In the genomic region with DNA sequence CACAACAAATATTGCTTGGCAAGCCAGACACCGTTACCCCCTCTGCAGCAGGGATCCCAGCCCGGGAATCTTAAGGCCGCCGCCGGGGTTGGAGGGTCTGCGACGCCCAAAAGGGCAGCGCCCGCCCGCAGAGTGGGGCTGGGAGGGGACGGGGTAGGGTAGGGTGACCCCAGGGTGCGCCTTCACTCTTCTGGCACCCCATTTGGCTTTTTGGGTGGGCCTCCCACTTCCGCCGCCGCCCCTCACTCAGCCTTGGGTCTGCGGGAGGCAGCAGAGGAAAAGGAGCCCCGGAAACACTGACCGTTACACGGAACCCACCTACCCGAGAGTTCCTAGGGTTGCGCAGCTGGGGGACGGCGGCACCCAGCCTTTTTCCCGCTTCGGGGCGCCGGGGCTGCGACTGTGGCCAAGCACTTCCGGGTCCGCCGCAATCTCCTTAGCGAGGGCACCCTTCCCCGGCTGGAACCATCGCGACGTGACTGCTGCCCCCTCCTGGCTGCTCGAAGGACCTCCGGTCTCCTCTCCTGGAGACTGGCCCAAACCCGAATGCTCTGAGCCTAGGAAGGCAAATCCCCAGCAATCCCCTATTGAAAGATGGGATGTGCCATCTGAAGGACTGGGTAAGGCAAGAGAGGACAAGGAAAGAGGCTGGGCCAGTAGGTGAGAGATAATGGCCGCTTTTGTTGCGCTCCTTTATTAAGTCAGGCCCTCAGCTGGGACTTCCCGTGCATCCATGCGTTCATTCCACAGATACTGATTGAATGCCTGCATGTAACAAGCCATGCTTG, we compare ENCODE assay signal across 1 cellular context.
TF ChIP-seq lines count a peak whose summit lies in the region.

A gene (minus strand): TSS at position 404 of the 788 bp plus-strand sequence. CDS start 1,447 bp downstream, outside the sequence.

TF ChIP-seq in HepG2, 621 proteins besides CTCF, POLR2A, EP300 and RAD21 (continued from another document and continues in another):
- TF ChIP-seq, protein P1, sequence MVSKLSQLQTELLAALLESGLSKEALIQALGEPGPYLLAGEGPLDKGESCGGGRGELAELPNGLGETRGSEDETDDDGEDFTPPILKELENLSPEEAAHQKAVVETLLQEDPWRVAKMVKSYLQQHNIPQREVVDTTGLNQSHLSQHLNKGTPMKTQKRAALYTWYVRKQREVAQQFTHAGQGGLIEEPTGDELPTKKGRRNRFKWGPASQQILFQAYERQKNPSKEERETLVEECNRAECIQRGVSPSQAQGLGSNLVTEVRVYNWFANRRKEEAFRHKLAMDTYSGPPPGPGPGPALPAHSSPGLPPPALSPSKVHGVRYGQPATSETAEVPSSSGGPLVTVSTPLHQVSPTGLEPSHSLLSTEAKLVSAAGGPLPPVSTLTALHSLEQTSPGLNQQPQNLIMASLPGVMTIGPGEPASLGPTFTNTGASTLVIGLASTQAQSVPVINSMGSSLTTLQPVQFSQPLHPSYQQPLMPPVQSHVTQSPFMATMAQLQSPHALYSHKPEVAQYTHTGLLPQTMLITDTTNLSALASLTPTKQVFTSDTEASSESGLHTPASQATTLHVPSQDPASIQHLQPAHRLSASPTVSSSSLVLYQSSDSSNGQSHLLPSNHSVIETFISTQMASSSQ (IDR thresholded peaks at IDR 0.05; ENCODE audit: low read depth): no peak
- TF ChIP-seq, protein P1 (CRISPR knock-in tag; IDR thresholded peaks at IDR 0.05; ENCODE audit: borderline replicate concordance): peak; percentile 45; the same call in 1 of the 2 replicates
- no peak for TF ChIP-seq CENPX (CRISPR knock-in tag; IDR thresholded peaks at IDR 0.05)
- no peak for TF ChIP-seq JUND (CRISPR knock-in tag; IDR thresholded peaks at IDR 0.05)
- peak; percentile 46; the same call in 1 of the 2 replicates for TF ChIP-seq NFKBIZ (CRISPR knock-in tag; IDR thresholded peaks at IDR 0.05)
- TF ChIP-seq, protein P2, sequence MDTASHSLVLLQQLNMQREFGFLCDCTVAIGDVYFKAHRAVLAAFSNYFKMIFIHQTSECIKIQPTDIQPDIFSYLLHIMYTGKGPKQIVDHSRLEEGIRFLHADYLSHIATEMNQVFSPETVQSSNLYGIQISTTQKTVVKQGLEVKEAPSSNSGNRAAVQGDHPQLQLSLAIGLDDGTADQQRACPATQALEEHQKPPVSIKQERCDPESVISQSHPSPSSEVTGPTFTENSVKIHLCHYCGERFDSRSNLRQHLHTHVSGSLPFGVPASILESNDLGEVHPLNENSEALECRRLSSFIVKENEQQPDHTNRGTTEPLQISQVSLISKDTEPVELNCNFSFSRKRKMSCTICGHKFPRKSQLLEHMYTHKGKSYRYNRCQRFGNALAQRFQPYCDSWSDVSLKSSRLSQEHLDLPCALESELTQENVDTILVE (CRISPR knock-in tag; IDR thresholded peaks at IDR 0.05): no peak
- peak; percentile 36; the same call in 1 of the 2 replicates for TF ChIP-seq FOXK1 (CRISPR knock-in tag; IDR thresholded peaks at IDR 0.05; ENCODE audit: borderline replicate concordance, low read depth)
- no peak for TF ChIP-seq FIP1L1 (IDR thresholded peaks at IDR 0.05; ENCODE audit: borderline replicate concordance, insufficient read depth, low read depth, low read length)
- TF ChIP-seq ZNF841 (CRISPR knock-in tag; IDR thresholded peaks at IDR 0.05; ENCODE audit: borderline replicate concordance): no peak
- TF ChIP-seq, protein P3, sequence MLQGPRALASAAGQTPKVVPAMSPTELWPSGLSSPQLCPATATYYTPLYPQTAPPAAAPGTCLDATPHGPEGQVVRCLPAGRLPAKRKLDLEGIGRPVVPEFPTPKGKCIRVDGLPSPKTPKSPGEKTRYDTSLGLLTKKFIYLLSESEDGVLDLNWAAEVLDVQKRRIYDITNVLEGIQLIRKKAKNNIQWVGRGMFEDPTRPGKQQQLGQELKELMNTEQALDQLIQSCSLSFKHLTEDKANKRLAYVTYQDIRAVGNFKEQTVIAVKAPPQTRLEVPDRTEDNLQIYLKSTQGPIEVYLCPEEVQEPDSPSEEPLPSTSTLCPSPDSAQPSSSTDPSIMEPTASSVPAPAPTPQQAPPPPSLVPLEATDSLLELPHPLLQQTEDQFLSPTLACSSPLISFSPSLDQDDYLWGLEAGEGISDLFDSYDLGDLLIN (CRISPR knock-in tag; IDR thresholded peaks at IDR 0.05; ENCODE audit: borderline replicate concordance): no peak
- TF ChIP-seq ZSCAN20 (CRISPR knock-in tag; IDR thresholded peaks at IDR 0.05; ENCODE audit: borderline replicate concordance): no peak
- TF ChIP-seq ZNF7 (CRISPR knock-in tag; IDR thresholded peaks at IDR 0.05): no peak
- TF ChIP-seq, protein P4, sequence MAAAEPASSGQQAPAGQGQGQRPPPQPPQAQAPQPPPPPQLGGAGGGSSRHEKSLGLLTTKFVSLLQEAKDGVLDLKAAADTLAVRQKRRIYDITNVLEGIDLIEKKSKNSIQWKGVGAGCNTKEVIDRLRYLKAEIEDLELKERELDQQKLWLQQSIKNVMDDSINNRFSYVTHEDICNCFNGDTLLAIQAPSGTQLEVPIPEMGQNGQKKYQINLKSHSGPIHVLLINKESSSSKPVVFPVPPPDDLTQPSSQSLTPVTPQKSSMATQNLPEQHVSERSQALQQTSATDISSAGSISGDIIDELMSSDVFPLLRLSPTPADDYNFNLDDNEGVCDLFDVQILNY (CRISPR knock-in tag; conservative IDR thresholded peaks at IDR 0.05): no peak; the same call in 1 of the 2 replicates
- no peak for TF ChIP-seq ZNF3 (CRISPR knock-in tag; IDR thresholded peaks at IDR 0.05)
- no peak for TF ChIP-seq HOXA9 (CRISPR knock-in tag; IDR thresholded peaks at IDR 0.05; ENCODE audit: borderline replicate concordance)
- TF ChIP-seq NBN (conservative IDR thresholded peaks at IDR 0.05): no peak
- peak; percentile 85 for TF ChIP-seq PHF21A (CRISPR knock-in tag; IDR thresholded peaks at IDR 0.05)
- peak; percentile 92 for TF ChIP-seq KDM2A (CRISPR knock-in tag; IDR thresholded peaks at IDR 0.05; ENCODE audit: borderline replicate concordance, low read depth)
- TF ChIP-seq ZNF720 (CRISPR knock-in tag; IDR thresholded peaks at IDR 0.05): no peak
- no peak for TF ChIP-seq ATF7 (IDR thresholded peaks at IDR 0.05)
- no peak for TF ChIP-seq ATF7 (CRISPR knock-in tag; IDR thresholded peaks at IDR 0.05)
- TF ChIP-seq ZIK1 (CRISPR knock-in tag; IDR thresholded peaks at IDR 0.05; ENCODE audit: borderline replicate concordance, low read depth): 0 out of 2 replicates have a peak, but pooled peaks have one; percentile 69
- peak; percentile 44 for TF ChIP-seq FOSL2 (CRISPR knock-in tag; IDR thresholded peaks at IDR 0.05)
- TF ChIP-seq HNRNPH1 (optimal IDR thresholded peaks at IDR 0.05; ENCODE audit: low read depth, low read length): no peak
- no peak for TF ChIP-seq HNF4G (IDR thresholded peaks at IDR 0.05; ENCODE audit: borderline replicate concordance, low read depth, low read length)
- peak; percentile 75 for TF ChIP-seq HNF4G (CRISPR knock-in tag; IDR thresholded peaks at IDR 0.05; ENCODE audit: borderline replicate concordance, low read depth)
- no peak for TF ChIP-seq NR2F2 (IDR thresholded peaks at IDR 0.05; ENCODE audit: borderline replicate concordance, low read depth)
- no peak for TF ChIP-seq ZNF282 (IDR thresholded peaks at IDR 0.05; ENCODE audit: partially characterized antibody)
- no peak for TF ChIP-seq MXD4 (CRISPR knock-in tag; IDR thresholded peaks at IDR 0.05)
- peak; percentile 71 for TF ChIP-seq CBX1 (IDR thresholded peaks at IDR 0.05; ENCODE audit: low read depth)
- TF ChIP-seq ZNF713 (CRISPR knock-in tag; IDR thresholded peaks at IDR 0.05): no peak
- TF ChIP-seq NR2C2 (CRISPR knock-in tag; IDR thresholded peaks at IDR 0.05; ENCODE audit: borderline replicate concordance): peak; percentile 98
- peak; percentile 94 for TF ChIP-seq PHF20 (CRISPR knock-in tag; IDR thresholded peaks at IDR 0.05)
- TF ChIP-seq ZNF816 (CRISPR knock-in tag; IDR thresholded peaks at IDR 0.05; ENCODE audit: borderline replicate concordance): no peak
- peak; percentile 64; the same call in 1 of the 2 replicates for TF ChIP-seq ZNF547 (CRISPR knock-in tag; IDR thresholded peaks at IDR 0.05)
- no peak for TF ChIP-seq ZNF468 (CRISPR knock-in tag; IDR thresholded peaks at IDR 0.05)
- TF ChIP-seq ZNF230 (CRISPR knock-in tag; IDR thresholded peaks at IDR 0.05): peak; percentile 88; the same call in 1 of the 2 replicates
- no peak for TF ChIP-seq ZNF296 (CRISPR knock-in tag; conservative IDR thresholded peaks at IDR 0.05)
- TF ChIP-seq ZNF75D (CRISPR knock-in tag; IDR thresholded peaks at IDR 0.05; ENCODE audit: borderline replicate concordance): no peak
- TF ChIP-seq ZFP36L1 (CRISPR knock-in tag; IDR thresholded peaks at IDR 0.05): no peak
- no peak for TF ChIP-seq ZNF34 (CRISPR knock-in tag; IDR thresholded peaks at IDR 0.05; ENCODE audit: borderline replicate concordance)
- TF ChIP-seq, protein P5, sequence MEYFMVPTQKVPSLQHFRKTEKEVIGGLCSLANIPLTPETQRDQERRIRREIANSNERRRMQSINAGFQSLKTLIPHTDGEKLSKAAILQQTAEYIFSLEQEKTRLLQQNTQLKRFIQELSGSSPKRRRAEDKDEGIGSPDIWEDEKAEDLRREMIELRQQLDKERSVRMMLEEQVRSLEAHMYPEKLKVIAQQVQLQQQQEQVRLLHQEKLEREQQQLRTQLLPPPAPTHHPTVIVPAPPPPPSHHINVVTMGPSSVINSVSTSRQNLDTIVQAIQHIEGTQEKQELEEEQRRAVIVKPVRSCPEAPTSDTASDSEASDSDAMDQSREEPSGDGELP (IDR thresholded peaks at IDR 0.05; ENCODE audit: borderline replicate concordance, low read depth): peak; percentile 55; the same call in 1 of the 2 replicates
- TF ChIP-seq, protein P6, sequence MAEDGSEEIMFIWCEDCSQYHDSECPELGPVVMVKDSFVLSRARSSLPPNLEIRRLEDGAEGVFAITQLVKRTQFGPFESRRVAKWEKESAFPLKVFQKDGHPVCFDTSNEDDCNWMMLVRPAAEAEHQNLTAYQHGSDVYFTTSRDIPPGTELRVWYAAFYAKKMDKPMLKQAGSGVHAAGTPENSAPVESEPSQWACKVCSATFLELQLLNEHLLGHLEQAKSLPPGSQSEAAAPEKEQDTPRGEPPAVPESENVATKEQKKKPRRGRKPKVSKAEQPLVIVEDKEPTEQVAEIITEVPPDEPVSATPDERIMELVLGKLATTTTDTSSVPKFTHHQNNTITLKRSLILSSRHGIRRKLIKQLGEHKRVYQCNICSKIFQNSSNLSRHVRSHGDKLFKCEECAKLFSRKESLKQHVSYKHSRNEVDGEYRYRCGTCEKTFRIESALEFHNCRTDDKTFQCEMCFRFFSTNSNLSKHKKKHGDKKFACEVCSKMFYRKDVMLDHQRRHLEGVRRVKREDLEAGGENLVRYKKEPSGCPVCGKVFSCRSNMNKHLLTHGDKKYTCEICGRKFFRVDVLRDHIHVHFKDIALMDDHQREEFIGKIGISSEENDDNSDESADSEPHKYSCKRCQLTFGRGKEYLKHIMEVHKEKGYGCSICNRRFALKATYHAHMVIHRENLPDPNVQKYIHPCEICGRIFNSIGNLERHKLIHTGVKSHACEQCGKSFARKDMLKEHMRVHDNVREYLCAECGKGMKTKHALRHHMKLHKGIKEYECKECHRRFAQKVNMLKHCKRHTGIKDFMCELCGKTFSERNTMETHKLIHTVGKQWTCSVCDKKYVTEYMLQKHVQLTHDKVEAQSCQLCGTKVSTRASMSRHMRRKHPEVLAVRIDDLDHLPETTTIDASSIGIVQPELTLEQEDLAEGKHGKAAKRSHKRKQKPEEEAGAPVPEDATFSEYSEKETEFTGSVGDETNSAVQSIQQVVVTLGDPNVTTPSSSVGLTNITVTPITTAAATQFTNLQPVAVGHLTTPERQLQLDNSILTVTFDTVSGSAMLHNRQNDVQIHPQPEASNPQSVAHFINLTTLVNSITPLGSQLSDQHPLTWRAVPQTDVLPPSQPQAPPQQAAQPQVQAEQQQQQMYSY (CRISPR knock-in tag; IDR thresholded peaks at IDR 0.05): no peak
- peak; percentile 68; the same call in 1 of the 2 replicates for TF ChIP-seq ZNF891 (CRISPR knock-in tag; IDR thresholded peaks at IDR 0.05)
- TF ChIP-seq, protein P7, sequence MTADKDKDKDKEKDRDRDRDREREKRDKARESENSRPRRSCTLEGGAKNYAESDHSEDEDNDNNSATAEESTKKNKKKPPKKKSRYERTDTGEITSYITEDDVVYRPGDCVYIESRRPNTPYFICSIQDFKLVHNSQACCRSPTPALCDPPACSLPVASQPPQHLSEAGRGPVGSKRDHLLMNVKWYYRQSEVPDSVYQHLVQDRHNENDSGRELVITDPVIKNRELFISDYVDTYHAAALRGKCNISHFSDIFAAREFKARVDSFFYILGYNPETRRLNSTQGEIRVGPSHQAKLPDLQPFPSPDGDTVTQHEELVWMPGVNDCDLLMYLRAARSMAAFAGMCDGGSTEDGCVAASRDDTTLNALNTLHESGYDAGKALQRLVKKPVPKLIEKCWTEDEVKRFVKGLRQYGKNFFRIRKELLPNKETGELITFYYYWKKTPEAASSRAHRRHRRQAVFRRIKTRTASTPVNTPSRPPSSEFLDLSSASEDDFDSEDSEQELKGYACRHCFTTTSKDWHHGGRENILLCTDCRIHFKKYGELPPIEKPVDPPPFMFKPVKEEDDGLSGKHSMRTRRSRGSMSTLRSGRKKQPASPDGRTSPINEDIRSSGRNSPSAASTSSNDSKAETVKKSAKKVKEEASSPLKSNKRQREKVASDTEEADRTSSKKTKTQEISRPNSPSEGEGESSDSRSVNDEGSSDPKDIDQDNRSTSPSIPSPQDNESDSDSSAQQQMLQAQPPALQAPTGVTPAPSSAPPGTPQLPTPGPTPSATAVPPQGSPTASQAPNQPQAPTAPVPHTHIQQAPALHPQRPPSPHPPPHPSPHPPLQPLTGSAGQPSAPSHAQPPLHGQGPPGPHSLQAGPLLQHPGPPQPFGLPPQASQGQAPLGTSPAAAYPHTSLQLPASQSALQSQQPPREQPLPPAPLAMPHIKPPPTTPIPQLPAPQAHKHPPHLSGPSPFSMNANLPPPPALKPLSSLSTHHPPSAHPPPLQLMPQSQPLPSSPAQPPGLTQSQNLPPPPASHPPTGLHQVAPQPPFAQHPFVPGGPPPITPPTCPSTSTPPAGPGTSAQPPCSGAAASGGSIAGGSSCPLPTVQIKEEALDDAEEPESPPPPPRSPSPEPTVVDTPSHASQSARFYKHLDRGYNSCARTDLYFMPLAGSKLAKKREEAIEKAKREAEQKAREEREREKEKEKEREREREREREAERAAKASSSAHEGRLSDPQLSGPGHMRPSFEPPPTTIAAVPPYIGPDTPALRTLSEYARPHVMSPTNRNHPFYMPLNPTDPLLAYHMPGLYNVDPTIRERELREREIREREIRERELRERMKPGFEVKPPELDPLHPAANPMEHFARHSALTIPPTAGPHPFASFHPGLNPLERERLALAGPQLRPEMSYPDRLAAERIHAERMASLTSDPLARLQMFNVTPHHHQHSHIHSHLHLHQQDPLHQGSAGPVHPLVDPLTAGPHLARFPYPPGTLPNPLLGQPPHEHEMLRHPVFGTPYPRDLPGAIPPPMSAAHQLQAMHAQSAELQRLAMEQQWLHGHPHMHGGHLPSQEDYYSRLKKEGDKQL (CRISPR knock-in tag; IDR thresholded peaks at IDR 0.05; ENCODE audit: low read depth): no peak
- TF ChIP-seq SMYD3 (CRISPR knock-in tag; IDR thresholded peaks at IDR 0.05): no peak
